In the genomic region with DNA sequence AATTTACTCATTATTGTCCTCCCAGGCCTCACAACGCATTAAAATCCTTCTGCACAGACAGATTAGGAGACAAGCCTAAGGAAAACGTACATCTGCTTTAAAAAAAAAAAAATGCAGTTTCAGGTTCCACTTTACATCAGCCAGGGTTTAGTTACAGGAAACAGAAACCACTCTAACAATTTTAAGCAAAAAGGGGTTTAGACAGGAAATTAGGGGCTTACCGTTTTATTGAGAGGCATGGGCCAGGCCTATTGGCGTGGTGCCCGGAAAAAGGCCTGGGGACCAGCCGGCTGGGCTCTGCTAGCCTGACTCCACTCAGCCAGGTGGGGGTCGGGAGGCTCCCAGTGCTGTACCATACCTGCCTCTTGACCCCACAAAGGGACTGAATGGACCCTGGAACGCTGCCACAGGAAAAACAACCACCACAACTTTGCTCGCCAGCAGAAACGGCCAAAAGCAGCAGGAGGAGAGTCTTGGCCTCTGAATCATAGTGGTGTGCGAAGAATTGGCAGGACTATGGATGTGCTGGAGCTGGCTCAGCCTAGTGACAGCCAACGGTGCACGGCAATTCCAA, we compare ENCODE assay signal across 8 cellular contexts.
DNase-seq lines count a peak whose midpoint lies in the region; ATAC-seq and TF ChIP-seq lines count a peak whose summit lies in the region.

No MANE protein-coding gene starts in this region.

- ATAC-seq in Right ventricle myocardium inferior (peak; percentile 93), HG03039 (IDR thresholded peaks at IDR 0.05; ENCODE audit: unreplicated experiment) (peak; percentile 61)
- ATAC-seq in activated CD8-positive, alpha-beta T cell treated with anti-CD3 and anti-CD28 coated beads for 36 hours = peak; percentile 71

- intact Hi-C loops in Right ventricle myocardium inferior (cut with DNase I) = no loop called here
- intact Hi-C loops in cardiac septum (cut with DNase I) = loop anchor here (5.0 kb wide), 1 partner anchor 35 kb away; no protein-coding TSS in a partner anchor
- intact Hi-C loops in activated CD8-positive, alpha-beta T cell treated with anti-CD3 and anti-CD28 coated beads for 36 hours (cut with micrococcal nuclease) = loop anchor here (5.0 kb wide), 2 partner anchors 40 to 60 kb away; no protein-coding TSS in a partner anchor
- intact Hi-C loops in tibial artery (cut with DNase I; ENCODE audit: low total_unique reads) = loop anchor here (10.0 kb wide), 1 partner anchor 127 kb away; the partner anchor contains the start of gene CHSY1

- H4K8ac ChIP-seq in neuronal stem cell (ENCODE audit: low read depth, low read length) = no peak overlapping the region

- H2BK15ac ChIP-seq in neuronal stem cell (ENCODE audit: low read length) = no peak overlapping the region

- H3K27me3 ChIP-seq in neuronal stem cell (ENCODE audit: control insufficient read depth in 3 of 3, insufficient read depth in 3 of 3, low read depth in 1 of 3, low read length in 3 of 3) = no peaks in the 10 kb centered on the region
- no peaks in the 10 kb centered on the region for H3K27me3 ChIP-seq in tibial artery

- H3K4me3 ChIP-seq in neuronal stem cell (ENCODE audit: low read length in 2 of 2) (no peak overlapping the region), tibial artery (no peak overlapping the region)

- no peak overlapping the region for H4K91ac ChIP-seq in neuronal stem cell (ENCODE audit: low read depth, low read length, poor library complexity)

- H3K9me3 ChIP-seq in neuronal stem cell (replicated peaks in 1 of 2; ENCODE audit: control insufficient read depth in 2 of 2, insufficient read depth in 1 of 2, low read depth in 1 of 2, low read length in 2 of 2) (peaks cover 2 to 6% of the 10 kb centered on the region in 2 donors), tibial artery (peaks cover 0 to 6% (median 5%) of the 10 kb centered on the region in 3 donors)

- no peak overlapping the region for H2BK5ac ChIP-seq in neuronal stem cell (ENCODE audit: low read length)

- peak overlapping the region; percentile 53 for H2AFZ ChIP-seq in neuronal stem cell (ENCODE audit: low read length)

- no peak overlapping the region for H3K14ac ChIP-seq in neuronal stem cell (ENCODE audit: low read length)

- H3K27ac Mint-ChIP-seq in activated CD8-positive, alpha-beta T cell treated with anti-CD3 and anti-CD28 coated beads for 36 hours = peak overlapping the region; percentile 96

- H2AK5ac ChIP-seq in neuronal stem cell (ENCODE audit: low read depth, low read length) = no peak overlapping the region

- H3K4me2 ChIP-seq in neuronal stem cell (ENCODE audit: insufficient read depth, low read length, poor library complexity, severe bottlenecking) = no peak overlapping the region

- H3K27ac ChIP-seq in epithelial cell of prostate = peak overlapping the region; percentile 70
- H3K27ac ChIP-seq in neuronal stem cell (replicated peaks; ENCODE audit: low read length) = peak overlapping the region; percentile 63
- peak overlapping the region; percentile 71 to 78 for H3K27ac ChIP-seq in tibial artery

- no peak for TF ChIP-seq CTCF in activated CD8-positive, alpha-beta T cell treated with anti-CD3 and anti-CD28 coated beads for 36 hours (IDR thresholded peaks at IDR 0.05)
- TF ChIP-seq CTCF in tibial artery (IDR thresholded peaks at IDR 0.05) = no peak

- H3K4me3 Mint-ChIP-seq in activated CD8-positive, alpha-beta T cell treated with anti-CD3 and anti-CD28 coated beads for 36 hours = peak overlapping the region; percentile 53

- H3K18ac ChIP-seq in neuronal stem cell (ENCODE audit: low read length) = peak overlapping the region; percentile 21

- peaks cover 18% of the 10 kb centered on the region for H3K9me3 Mint-ChIP-seq in activated CD8-positive, alpha-beta T cell treated with anti-CD3 and anti-CD28 coated beads for 36 hours

- peak; percentile 81 for DNase-seq in Right ventricle myocardium inferior (ENCODE audit: missing footprints)
- DNase-seq in cardiac septum (ENCODE audit: low spot score) = no peak
- peak; percentile 66 for DNase-seq in NCI-H2171 (lab: John Stamatoyannopoulos, UW)
- peak; percentile 75 for DNase-seq in activated CD8-positive, alpha-beta T cell treated with anti-CD3 and anti-CD28 coated beads for 36 hours
- DNase-seq in epithelial cell of prostate (ENCODE audit: low read depth, low spot score) = peak; percentile 22
- DNase-seq in neuronal stem cell (ENCODE audit: low spot score) = no peak
- DNase-seq in tibial artery = peak; percentile 91 to 96

- H2BK120ac ChIP-seq in neuronal stem cell (ENCODE audit: low read depth, low read length) = no peak overlapping the region

- H3K79me1 ChIP-seq in neuronal stem cell (ENCODE audit: low read depth, low read length) = no peaks in the 10 kb centered on the region

- H3K4me1 ChIP-seq in neuronal stem cell (ENCODE audit: control insufficient read depth in 2 of 2, insufficient read depth in 1 of 2, low read depth in 1 of 2, low read length in 2 of 2) (peaks cover 0 to 10% of the 10 kb centered on the region in 2 donors), tibial artery (peaks cover 0 to 28% (median 20%) of the 10 kb centered on the region in 4 donors)

- no peaks in the 10 kb centered on the region for H3K27me3 Mint-ChIP-seq in activated CD8-positive, alpha-beta T cell treated with anti-CD3 and anti-CD28 coated beads for 36 hours

- H3K36me3 Mint-ChIP-seq in activated CD8-positive, alpha-beta T cell treated with anti-CD3 and anti-CD28 coated beads for 36 hours (ENCODE audit: low read depth) = peaks cover 6% of the 10 kb centered on the region

- no CpG with 5 or more reads among the region's 13 CpGs for WGBS in neuronal stem cell (ENCODE audit: extremely low coverage in 2 of 2, insufficient read length in 2 of 2, insufficient replicate concordance in 1 of 2), 2 donors

- H3K9ac ChIP-seq in neuronal stem cell (ENCODE audit: low read depth, low read length, poor library complexity) = no peak overlapping the region

- peaks cover 57% of the 10 kb centered on the region for H3K4me1 Mint-ChIP-seq in activated CD8-positive, alpha-beta T cell treated with anti-CD3 and anti-CD28 coated beads for 36 hours (ENCODE audit: low read depth)

- CTCF ChIA-PET in activated CD8-positive, alpha-beta T cell treated with anti-CD3 and anti-CD28 coated beads for 36 hours (lab: Charles Lee) = interaction anchor here (0.7 to 2.9 kb wide), 9 partner anchors 8 to 131 kb away, joined by 3 to 10 read pairs (median 4); partner anchors contain the start of gene CHSY1

- H3K23ac ChIP-seq in neuronal stem cell (ENCODE audit: low read depth, low read length, poor library complexity) = no peak overlapping the region

- POLR2A ChIA-PET in activated CD8-positive, alpha-beta T cell treated with anti-CD3 and anti-CD28 coated beads for 36 hours (lab: Charles Lee) = interaction anchor here (0.7 to 1.4 kb wide), 7 partner anchors 11 to 209 kb away, joined by 3 to 5 read pairs (median 3); no protein-coding TSS in a partner anchor

- H3K36me3 ChIP-seq in neuronal stem cell (replicated peaks in 1 of 2; ENCODE audit: control insufficient read depth in 2 of 2, insufficient read depth in 2 of 2, low read length in 2 of 2) = no peaks in the 10 kb centered on the region
- H3K36me3 ChIP-seq in tibial artery = no peaks in the 10 kb centered on the region

- no peak overlapping the region for H3K4ac ChIP-seq in neuronal stem cell (ENCODE audit: low read length)

- H2BK12ac ChIP-seq in neuronal stem cell (ENCODE audit: low read length) = no peak overlapping the region

Comparison
In these comparisons a context has a peak if more than half of its experiments do, and no peak if none do; other contexts are left out.
1. DNase-seq: peak in Right ventricle myocardium inferior (single experiment), NCI-H2171 (single experiment), activated CD8-positive, alpha-beta T cell treated with anti-CD3 and anti-CD28 coated beads for 36 hours (single experiment), epithelial cell of prostate (single experiment) and tibial artery (2 of 2); none in cardiac septum (single experiment) and neuronal stem cell (single experiment).
2. Peak in every context shown above with its lines, with median percentiles within 50 percentile points of each other: ATAC-seq and H3K27ac ChIP-seq.